ENCODE assay signal across 16 cellular contexts in genomic region chr2:158213743-158214142, GRCh38.
DNase-seq lines count a peak whose midpoint lies in the region; ATAC-seq, FAIRE-seq and TF ChIP-seq lines count a peak whose summit lies in the region.
"Had no signal": no experiment of that assay in that cellular context is flagged by ENCODE, and none has a peak within 500 bp of the region (broad histone marks: within the 10 kb centered on the region; RNA-seq: fewer than 3 reads in every experiment).

No MANE protein-coding gene starts in this region.

- TF ChIP-seq POLR2A in K562 (conservative IDR thresholded peaks at IDR 0.05), result no peak

- no peaks in the 10 kb centered on the region for H3K36me3 ChIP-seq in KMS-11 (ENCODE audit: insufficient read depth)
- H3K36me3 ChIP-seq in K562 (ENCODE audit: control insufficient read depth, insufficient read depth, low read length), result no peaks in the 10 kb centered on the region
- H3K36me3 ChIP-seq: MG63 had no signal

- intact Hi-C loops in K562 (cut with micrococcal nuclease), result loop anchor here (10.0 kb wide), 1 partner anchor 241 kb away; the partner anchor contains the start of genes CCDC148 and PKP4

- BruUV-seq in K562 (replicated peaks; lab: Mats Ljungman, UMichigan), result no TSS peak

- in situ Hi-C loops in K562 (cut with MboI), result no loop called here

- no peaks in the 10 kb centered on the region for H4K20me1 ChIP-seq in KMS-11 (ENCODE audit: insufficient read depth)
- no peaks in the 10 kb centered on the region for H4K20me1 ChIP-seq in K562 (replicated peaks; ENCODE audit: control insufficient read depth, insufficient read depth, low read length)

- H3K9ac ChIP-seq in KMS-11, result no peak overlapping the region
- 0 out of 4 replicates have a peak overlapping the region, but pooled peaks of 1 of the 2 experiments have one; percentile 28 for H3K9ac ChIP-seq in K562 (ENCODE audit: insufficient read depth in 1 of 2, low read depth in 2 of 2, low read length in 2 of 2)

- H3K36me3 Mint-ChIP-seq in neural crest cell (ENCODE audit: low read depth), result no peaks in the 10 kb centered on the region
- H3K36me3 Mint-ChIP-seq: CD4-positive, CD25-positive, alpha-beta regulatory T cell had no signal

- no peaks in the 10 kb centered on the region for H3K9me3 ChIP-seq in K562 (replicated peaks; ENCODE audit: control insufficient read depth, insufficient read depth, low read depth, low read length)
- H3K9me3 ChIP-seq: MG63 had no signal

- H3K9me3 Mint-ChIP-seq in neural crest cell, result peaks cover 5% of the 10 kb centered on the region
- H3K9me3 Mint-ChIP-seq: CD4-positive, CD25-positive, alpha-beta regulatory T cell had no signal

- H3K4me1 ChIP-seq in KMS-11 (ENCODE audit: low read depth, poor library complexity, severe bottlenecking) (peaks cover 18% of the 10 kb centered on the region), K562 (replicated peaks in 1 of 2; ENCODE audit: control insufficient read depth in 2 of 2, insufficient read depth in 2 of 2, low read length in 2 of 2) (peaks cover 0 to 15% of the 10 kb centered on the region in 2 experiments; a peak in 3 of 5 replicates)

- peaks cover 15% of the 10 kb centered on the region for H3K4me1 Mint-ChIP-seq in neural crest cell

- POLR2A ChIA-PET in K562 (lab: Yijun Ruan, JAX), result interaction anchor here (1.4 kb wide), 1 partner anchor 16 kb away, joined by 6 read pairs; no protein-coding TSS in a partner anchor

- H3K27me3 Mint-ChIP-seq in neural crest cell (ENCODE audit: low read depth), result no peaks in the 10 kb centered on the region
- H3K27me3 Mint-ChIP-seq: CD4-positive, CD25-positive, alpha-beta regulatory T cell had no signal

- ATAC-seq in GM18868 (IDR thresholded peaks at IDR 0.05; ENCODE audit: unreplicated experiment) (peak; percentile 2), K562 (peak; percentile 80)
- ATAC-seq: Panc1 had no signal

- H3K4me3 Mint-ChIP-seq in neural crest cell, result no peak overlapping the region
- H3K4me3 Mint-ChIP-seq: CD4-positive, CD25-positive, alpha-beta regulatory T cell had no signal

- H3K79me2 ChIP-seq in KMS-11 (ENCODE audit: insufficient read depth, low read depth) (no peaks in the 10 kb centered on the region), K562 (ENCODE audit: control insufficient read depth, insufficient read depth, low read length) (no peaks in the 10 kb centered on the region)

- H3K4me3 ChIP-seq in KMS-11 (IDR thresholded peaks at IDR 0.05; ENCODE audit: insufficient read depth, low read depth, low read length) (no peak overlapping the region), K562 (no peak overlapping the region)
- H3K4me3 ChIP-seq: MG63 had no signal

- H3K27me3 ChIP-seq in KMS-11 (ENCODE audit: insufficient read depth, low read depth), result no peaks in the 10 kb centered on the region
- H3K27me3 ChIP-seq in K562 (ENCODE audit: control insufficient read depth in 2 of 2, insufficient read depth in 2 of 2, low read length in 2 of 2), result no peaks in the 10 kb centered on the region
- H3K27me3 ChIP-seq: MG63 had no signal

- H3K27ac ChIP-seq in KMS-11 (no peak overlapping the region), K562 (ENCODE audit: extremely low read depth, low read depth, low read length) (peak overlapping the region; percentile 62)
- H3K27ac ChIP-seq: HL-60 had no signal

- H3K4me2 ChIP-seq in KMS-11 (peak overlapping the region; percentile 21; the same call in 1 of the 2 replicates), K562 (ENCODE audit: insufficient read depth, low read length) (peak overlapping the region; percentile 56)

- no peak for FAIRE-seq in K562 (lab: Jason Lieb, UNC)
- FAIRE-seq: HTR-8/SVneo had no signal

- CTCF ChIA-PET in K562 (lab: Yijun Ruan, JAX; ENCODE audit: low intra/inter-chr PET ratio), result no interaction called here

- no peak for TF ChIP-seq RAD21 in K562 (CRISPR knock-in tag; conservative IDR thresholded peaks at IDR 0.05 in 1 of 2, IDR thresholded peaks at IDR 0.05 in 1 of 2)

- no peak overlapping the region for H2AFZ ChIP-seq in KMS-11 (ENCODE audit: low read depth)
- peak overlapping the region; percentile 86 for H2AFZ ChIP-seq in K562 (ENCODE audit: low read depth, low read length)

- no peak for TF ChIP-seq EP300 in K562 (IDR thresholded peaks at IDR 0.05; ENCODE audit: low read length)

- TF ChIP-seq CTCF in KMS-11 (conservative IDR thresholded peaks at IDR 0.05; ENCODE audit: low read depth, low read length) (no peak), K562 (IDR thresholded peaks at IDR 0.05 in 2 of 3, conservative IDR thresholded peaks at IDR 0.05 in 1 of 3; ENCODE audit: insufficient read depth in 2 of 3, low read depth in 1 of 3, low read length in 3 of 3) (no peak), neural crest cell (conservative IDR thresholded peaks at IDR 0.05) (no peak)

- no peaks in the 10 kb centered on the region for H3K9me1 ChIP-seq in K562 (ENCODE audit: control insufficient read depth, insufficient read depth, low read length)

- H3K27ac Mint-ChIP-seq in neural crest cell (ENCODE audit: unreplicated experiment), result peak overlapping the region; percentile 57

- DNase-seq in K562 (ENCODE audit: extremely low read depth in 1 of 4, low spot score in 3 of 4) (peak in 2 of 4 experiments; percentile 18 to 52), neural crest cell (ENCODE audit: low read depth, low spot score) (no peak), NCI-H524 treated with DMSO at 0.1 percent for 48 hours (lab: John Stamatoyannopoulos, UW) (no peak), ureter (ENCODE audit: low spot score) (no peak), NCI-H2196 treated with DMSO at 0.1 percent for 48 hours (lab: John Stamatoyannopoulos, UW; ENCODE audit: unreplicated experiment) (no peak)
- DNase-seq: ACHN; CD4-positive, CD25-positive, alpha-beta regulatory T cell; DMS79 treated with DMSO at 0.1 percent for 48 hours; MG63; NCI-H1092; NCI-H2081 had no signal

- WGBS in K562 (ENCODE audit: insufficient coverage, low coverage, missing lambda C conversion rate), result 4% methylated on average over 2 of the region's 2 CpGs

TF ChIP-seq in K562, 482 proteins besides CTCF, POLR2A, EP300 and RAD21:
- TF ChIP-seq TRIM28 (IDR thresholded peaks at IDR 0.05) (peak; percentile 43; the same call in 1 of the 2 replicates), LEF1 (IDR thresholded peaks at IDR 0.05) (0 out of 2 replicates have a peak, but pooled peaks have one; percentile 17), GMEB1 (CRISPR knock-in tag; IDR thresholded peaks at IDR 0.05) (no peak), EP400 (IDR thresholded peaks at IDR 0.05) (0 out of 2 replicates have a peak, but pooled peaks have one; percentile 2), ZC3H4 (CRISPR knock-in tag; IDR thresholded peaks at IDR 0.05; ENCODE audit: borderline replicate concordance) (no peak), ZNF311 (CRISPR knock-in tag; IDR thresholded peaks at IDR 0.05) (no peak)
TF ChIP-seq in K562: peak in this region for 3.
